ENCODE assay signal across 8 cellular contexts in genomic region chr3:16319307-16319706, GRCh38. TPM values are rescaled to one million over a fixed set of nuclear protein-coding genes. Genes with fewer than 3 reads are reported as not detected.
DNase-seq lines count a peak whose midpoint lies in the region; ATAC-seq and TF ChIP-seq lines count a peak whose summit lies in the region.

No MANE protein-coding gene starts in this region.

- H3K27ac ChIP-seq in foreskin keratinocyte = no peak overlapping the region

- no peak overlapping the region for H3K4me3 ChIP-seq in BJ (ENCODE audit: low read depth, low read length)
- H3K4me3 ChIP-seq in LNCaP clone FGC (ENCODE audit: low read depth, low read length) = no peak overlapping the region

- no peak for DNase-seq in BJ (ENCODE audit: low read depth)
- DNase-seq in LNCaP clone FGC (ENCODE audit: low read depth) = no peak
- DNase-seq in activated CD8-positive, alpha-beta memory T cell treated with anti-CD3 and anti-CD28 coated beads, Interleukin-2, amount 10 ng/mL, durations not matched to agents 7 days and 5 days = peak; percentile 92
- DNase-seq in foreskin keratinocyte = no peak
- peak; percentile 54 to 63 for DNase-seq in stimulated activated CD8-positive, alpha-beta memory T cell treated with anti-CD3 and anti-CD28 coated beads, Interleukin-4, amount 100 ng/mL, for 1 hour (ENCODE audit: low read depth in 2 of 2, low spot score in 1 of 2)
- DNase-seq in NCI-H1694 (lab: John Stamatoyannopoulos, UW) = no peak
- no peak for DNase-seq in NK-92 treated with Interleukin-12 subunit alpha and Interleukin-12 subunit beta, amount 100 ng/mL, for 24 hours (lab: John Stamatoyannopoulos, UW)

- H3K27me3 ChIP-seq in BJ (ENCODE audit: control insufficient read depth, insufficient read depth, low read length) (no peaks in the 10 kb centered on the region), foreskin keratinocyte (no peaks in the 10 kb centered on the region)

- TF ChIP-seq CTCF in BJ (IDR thresholded peaks at IDR 0.05; ENCODE audit: insufficient read depth, low read depth, low read length) (0 out of 2 replicates have a peak, but pooled peaks have one; percentile 20), LNCaP clone FGC (IDR thresholded peaks at IDR 0.05; ENCODE audit: control insufficient read depth, extremely low read depth, insufficient read depth) (peak; percentile 47), foreskin keratinocyte (conservative IDR thresholded peaks at IDR 0.05) (peak; percentile 53)

- no peaks in the 10 kb centered on the region for H3K4me1 ChIP-seq in foreskin keratinocyte

- ATAC-seq in activated CD8-positive, alpha-beta memory T cell treated with anti-CD3 and anti-CD28 coated beads, Interleukin-2, amount 10 ng/mL, durations not matched to agents 7 days and 5 days = peak; percentile 93
- ATAC-seq in foreskin keratinocyte (peak; percentile 70), GM19452 (IDR thresholded peaks at IDR 0.05; ENCODE audit: unreplicated experiment) (no peak)

- peak overlapping the region; percentile 74 for H3K27ac Mint-ChIP-seq in activated CD8-positive, alpha-beta memory T cell treated with anti-CD3 and anti-CD28 coated beads, Interleukin-2, amount 10 ng/mL, durations not matched to agents 7 days and 5 days

- no peaks in the 10 kb centered on the region for H3K9me3 Mint-ChIP-seq in activated CD8-positive, alpha-beta memory T cell treated with anti-CD3 and anti-CD28 coated beads, Interleukin-2, amount 10 ng/mL, durations not matched to agents 7 days and 5 days (ENCODE audit: low read depth)

- peaks cover 22% of the 10 kb centered on the region for H3K36me3 ChIP-seq in BJ (ENCODE audit: control insufficient read depth, insufficient read depth, low read length)

- CTCF ChIA-PET in BJ (lab: Yijun Ruan, JAX) = interaction anchor here (1.1 kb wide), 1 partner anchor 13 kb away, joined by 5 read pairs; no protein-coding TSS in a partner anchor
- CTCF ChIA-PET in activated CD8-positive, alpha-beta memory T cell treated with anti-CD3 and anti-CD28 coated beads, Interleukin-2, amount 10 ng/mL, durations not matched to agents 7 days and 5 days (lab: Charles Lee) = interaction anchor here (0.6 to 12.3 kb wide), 27 partner anchors 8 to 230 kb away, joined by 3 to 134 read pairs (median 4); partner anchors contain the start of genes DPH3 and OXNAD1

- H3K4me1 Mint-ChIP-seq in activated CD8-positive, alpha-beta memory T cell treated with anti-CD3 and anti-CD28 coated beads, Interleukin-2, amount 10 ng/mL, durations not matched to agents 7 days and 5 days = peaks cover 59% of the 10 kb centered on the region

- POLR2A ChIA-PET in BJ (lab: Charles Lee) = no interaction called here

- no peak overlapping the region for H3K4me3 Mint-ChIP-seq in activated CD8-positive, alpha-beta memory T cell treated with anti-CD3 and anti-CD28 coated beads, Interleukin-2, amount 10 ng/mL, durations not matched to agents 7 days and 5 days

- no peaks in the 10 kb centered on the region for H3K27me3 Mint-ChIP-seq in activated CD8-positive, alpha-beta memory T cell treated with anti-CD3 and anti-CD28 coated beads, Interleukin-2, amount 10 ng/mL, durations not matched to agents 7 days and 5 days

- peaks cover 74% of the 10 kb centered on the region for H3K36me3 Mint-ChIP-seq in activated CD8-positive, alpha-beta memory T cell treated with anti-CD3 and anti-CD28 coated beads, Interleukin-2, amount 10 ng/mL, durations not matched to agents 7 days and 5 days

RNA-seq across cellular contexts. Expression of gene OXNAD1, which starts 54.3 kb away (rescaled TPM):
- polyA plus RNA-seq in BJ (2011; rRNA removed) (8.9 and 11.4 TPM in 2 replicates), foreskin keratinocyte (7.9 and 10.2 TPM in 2 replicates)
- polyA minus RNA-seq in BJ (2011; rRNA and poly(A)+ RNA removed) = 9.4 and 10.0 TPM in 2 replicates
- total RNA-seq in activated CD8-positive, alpha-beta memory T cell treated with anti-CD3 and anti-CD28 coated beads, Interleukin-2, amount 10 ng/mL, durations not matched to agents 7 days and 5 days = 10 to 100 TPM; 44.9 to 47.4 TPM
- 13.3 and 14.9 TPM in 2 replicates for total RNA-seq in foreskin keratinocyte

RNA-seq across cellular contexts. Expression of gene DPH3, which starts 54.6 kb away (rescaled TPM):
- 11.4 and 18.2 TPM in 2 replicates for polyA plus RNA-seq in BJ (2011; rRNA removed)
- 8.9 and 11.2 TPM in 2 replicates for polyA minus RNA-seq in BJ (2011; rRNA and poly(A)+ RNA removed)
- total RNA-seq in activated CD8-positive, alpha-beta memory T cell treated with anti-CD3 and anti-CD28 coated beads, Interleukin-2, amount 10 ng/mL, durations not matched to agents 7 days and 5 days = 10 to 100 TPM; 13.9 to 23.8 TPM
- total RNA-seq in foreskin keratinocyte = 18.5 and 20.4 TPM in 2 replicates
- polyA plus RNA-seq in foreskin keratinocyte = 30.6 and 31.0 TPM in 2 replicates

Comparison
In these comparisons a context has a peak if more than half of its experiments do, and no peak if none do; other contexts are left out.
1. DNase-seq: peak in activated CD8-positive, alpha-beta memory T cell treated with anti-CD3 and anti-CD28 coated beads, Interleukin-2, amount 10 ng/mL, durations not matched to agents 7 days and 5 days (single experiment) and stimulated activated CD8-positive, alpha-beta memory T cell treated with anti-CD3 and anti-CD28 coated beads, Interleukin-4, amount 100 ng/mL, for 1 hour (2 of 2); none in BJ (single experiment), LNCaP clone FGC (single experiment), foreskin keratinocyte (0 of 2), NCI-H1694 (single experiment) and NK-92 treated with Interleukin-12 subunit alpha and Interleukin-12 subunit beta, amount 100 ng/mL, for 24 hours (single experiment).
2. Peak in every context shown above with its lines, with median percentiles within 50 percentile points of each other: CTCF ChIP-seq.